In genomic region chr10:47164126-47164799, GRCh38 we compare ENCODE assay signal across 16 cellular contexts.
DNase-seq lines count a peak whose midpoint lies in the region; ATAC-seq and TF ChIP-seq lines count a peak whose summit lies in the region.
"Had no signal": no experiment of that assay in that cellular context is flagged by ENCODE, and none has a peak within 500 bp of the region (broad histone marks: within the 10 kb centered on the region; RNA-seq: fewer than 3 reads in every experiment).

No MANE protein-coding gene starts in this region.

- no peak for TF ChIP-seq POLR2A in HCT116 (IDR thresholded peaks at IDR 0.05; ENCODE audit: borderline replicate concordance, extremely low read depth, insufficient read depth, insufficient read length)

- H3K4me3 ChIP-seq in AG04450 (ENCODE audit: low read depth, low read length) = no peak overlapping the region
- no peak overlapping the region for H3K4me3 ChIP-seq in HCT116 (replicated peaks in 1 of 2; ENCODE audit: low read depth in 1 of 2, low read length in 2 of 2)
- H3K4me3 ChIP-seq in fibroblast of villous mesenchyme (ENCODE audit: low read depth, low read length) = no peak overlapping the region
- no peak overlapping the region for H3K4me3 ChIP-seq in upper lobe of right lung
- no peak overlapping the region for H3K4me3 ChIP-seq in WERI-Rb-1 (ENCODE audit: low read depth, low read length)
- H3K4me3 ChIP-seq: transverse colon had no signal

- no peak overlapping the region for H2AFZ ChIP-seq in HCT116 (ENCODE audit: low read depth, low read length, poor library complexity, severe bottlenecking)

- POLR2A ChIA-PET in AG04450 (lab: Yijun Ruan, JAX) = interaction anchor here (0.7 to 0.8 kb wide), 2 partner anchors 27 to 48 kb away, joined by 3 read pairs; no protein-coding TSS in a partner anchor
- POLR2A ChIA-PET in HCT116 (lab: Charles Lee) = no interaction called here

- no peaks in the 10 kb centered on the region; the same call in 1 of the 2 replicates for H3K9me3 ChIP-seq in AG04450 (ENCODE audit: control insufficient read depth, insufficient read depth, low read length)
- no peaks in the 10 kb centered on the region for H3K9me3 ChIP-seq in HCT116 (ENCODE audit: control insufficient read depth in 1 of 2, insufficient read depth in 1 of 2, low read depth in 1 of 2, low read length in 2 of 2)
- no peaks in the 10 kb centered on the region for H3K9me3 ChIP-seq in upper lobe of right lung
- peaks cover 2% of the 10 kb centered on the region for H3K9me3 ChIP-seq in WERI-Rb-1 (ENCODE audit: severe bottlenecking)
- H3K9me3 ChIP-seq: BE2C, transverse colon had no signal

- no peak for TF ChIP-seq CTCF in AG04450 (IDR thresholded peaks at IDR 0.05; ENCODE audit: low read depth, low read length)
- no peak for TF ChIP-seq CTCF in HCT116 (IDR thresholded peaks at IDR 0.05 in 2 of 3, conservative IDR thresholded peaks at IDR 0.05 in 1 of 3; ENCODE audit: borderline replicate concordance in 1 of 3, insufficient read depth in 1 of 3, low read depth in 2 of 3, low read length in 2 of 3)
- TF ChIP-seq CTCF in fibroblast of villous mesenchyme (IDR thresholded peaks at IDR 0.05; ENCODE audit: insufficient read depth, low read depth, low read length) = no peak
- TF ChIP-seq CTCF in upper lobe of right lung (IDR thresholded peaks at IDR 0.05) = no peak
- TF ChIP-seq CTCF in WERI-Rb-1 (IDR thresholded peaks at IDR 0.05; ENCODE audit: low read depth, low read length) = no peak

- TF ChIP-seq RAD21 in HCT116 (IDR thresholded peaks at IDR 0.05; ENCODE audit: low read depth) = no peak

- no peaks in the 10 kb centered on the region for H3K36me3 ChIP-seq in HCT116 (ENCODE audit: control insufficient read depth in 1 of 2, insufficient read depth in 2 of 2, low read length in 2 of 2)
- no peaks in the 10 kb centered on the region for H3K36me3 ChIP-seq in upper lobe of right lung
- no peaks in the 10 kb centered on the region for H3K36me3 ChIP-seq in WERI-Rb-1
- H3K36me3 ChIP-seq: BE2C, transverse colon had no signal

- H3K9me2 ChIP-seq in HCT116 (ENCODE audit: insufficient read depth) = no peaks in the 10 kb centered on the region; the same call in 1 of the 2 replicates

- H3K4me2 ChIP-seq in HCT116 (ENCODE audit: low read length) = peak overlapping the region; percentile 10; the same call in 1 of the 2 replicates

- H3K79me2 ChIP-seq in HCT116 (ENCODE audit: insufficient read depth, low read length) = no peaks in the 10 kb centered on the region

- no peak overlapping the region for H3K9ac ChIP-seq in HCT116 (ENCODE audit: low read length)

- CTCF ChIA-PET in AG04450 (lab: Charles Lee) (no interaction called here), HCT116 (lab: Charles Lee) (interaction anchor here (1.2 kb wide), 1 partner anchor 117 kb away, joined by 3 read pairs; no protein-coding TSS in a partner anchor)

- RAD21 ChIA-PET in HCT116 (lab: Charles Lee; ENCODE audit: low non-redundant PET in 1 of 2, low total read pairs in 2 of 2, uncharacterized antibody in 2 of 2, unreplicated experiment in 2 of 2) = no interaction called here

- H3K4me1 ChIP-seq in HCT116 (ENCODE audit: control insufficient read depth in 1 of 2, insufficient read depth in 2 of 2, low read length in 2 of 2) (peaks cover 0 to 15% of the 10 kb centered on the region in 2 experiments; a peak in 1 of 4 replicates), upper lobe of right lung (peaks cover 24% of the 10 kb centered on the region)
- H3K4me1 ChIP-seq: BE2C had no signal

- no peaks in the 10 kb centered on the region for H4K20me1 ChIP-seq in HCT116 (ENCODE audit: insufficient read depth)

- BruUV-seq in HCT116 (replicated peaks; lab: Mats Ljungman, UMichigan) = no TSS peak

- intact Hi-C loops in HCT116 (cut with micrococcal nuclease) (no loop called here), upper lobe of right lung (cut with DNase I) (no loop called here)

- DNase-seq in AG04450 (ENCODE audit: low read depth, low spot score) (peak; percentile 70), HCT116 (ENCODE audit: low read depth, low spot score) (no peak), T1000 (lab: John Stamatoyannopoulos, UW) (peak; percentile 60), fibroblast of villous mesenchyme (ENCODE audit: low read depth) (peak; percentile 37), upper lobe of right lung (no peak), WERI-Rb-1 (no peak), NCI-H2029 treated with DMSO at 0.1 percent for 48 hours (lab: John Stamatoyannopoulos, UW) (no peak)
- no peak for DNase-seq in effector CD4-positive, alpha-beta T cell
- DNase-seq: activated CD8-positive, alpha-beta T cell treated with anti-CD3 and anti-CD28 coated beads for 36 hours; BE2C; erythroblast; GF-D8; kidney; NCI-H1436; NK-92 treated with Interleukin-12 subunit alpha and Interleukin-12 subunit beta, amount 100 ng/mL, for 24 hours; transverse colon had no signal

- H3K27ac ChIP-seq in AG04450 (ENCODE audit: low read depth, low read length) (peak overlapping the region; percentile 74), HCT116 (ENCODE audit: low read depth, low read length) (no peak overlapping the region), upper lobe of right lung (no peak overlapping the region), WERI-Rb-1 (no peak overlapping the region)

- ATAC-seq in HCT116 (no peak), upper lobe of right lung (no peak)
- ATAC-seq: activated CD8-positive, alpha-beta T cell treated with anti-CD3 and anti-CD28 coated beads for 36 hours had no signal

- H3K27me3 ChIP-seq in AG04450 (ENCODE audit: control insufficient read depth, insufficient read depth, low read length) = no peaks in the 10 kb centered on the region
- no peaks in the 10 kb centered on the region for H3K27me3 ChIP-seq in HCT116 (ENCODE audit: insufficient read depth, low read length)
- H3K27me3 ChIP-seq in upper lobe of right lung = no peaks in the 10 kb centered on the region
- H3K27me3 ChIP-seq in WERI-Rb-1 (ENCODE audit: insufficient read depth, low read depth, severe bottlenecking) = no peaks in the 10 kb centered on the region
- H3K27me3 ChIP-seq: BE2C, transverse colon had no signal

TF ChIP-seq in HCT116, 20 proteins besides CTCF, POLR2A, EP300 and RAD21 (continues in another document):
- TF ChIP-seq ELF1 (IDR thresholded peaks at IDR 0.05; ENCODE audit: borderline replicate concordance, low read depth) (no peak), EGR1 (IDR thresholded peaks at IDR 0.05; ENCODE audit: low read depth) (no peak), FOSL1 (IDR thresholded peaks at IDR 0.05; ENCODE audit: low read depth) (no peak), SIN3A (IDR thresholded peaks at IDR 0.05; ENCODE audit: low read depth) (no peak), TCF7L2 (IDR thresholded peaks at IDR 0.05; ENCODE audit: borderline replicate concordance, extremely low read depth, insufficient read depth, insufficient read length) (no peak), SRF (IDR thresholded peaks at IDR 0.05; ENCODE audit: low read depth) (no peak), EZH2 (IDR thresholded peaks at IDR 0.05) (no peak), CBX3 (IDR thresholded peaks at IDR 0.05; ENCODE audit: low read depth) (no peak), POLR2AphosphoS5 (IDR thresholded peaks at IDR 0.05; ENCODE audit: low read depth, low read length) (no peak), JUND (IDR thresholded peaks at IDR 0.05) (no peak), CEBPB (IDR thresholded peaks at IDR 0.05; ENCODE audit: low read depth) (no peak), ZFX (IDR thresholded peaks at IDR 0.05) (no peak), YY1 (IDR thresholded peaks at IDR 0.05; ENCODE audit: extremely low read depth, insufficient replicate concordance, low read depth, low read length) (no peak)
- TF ChIP-seq, protein P1, sequence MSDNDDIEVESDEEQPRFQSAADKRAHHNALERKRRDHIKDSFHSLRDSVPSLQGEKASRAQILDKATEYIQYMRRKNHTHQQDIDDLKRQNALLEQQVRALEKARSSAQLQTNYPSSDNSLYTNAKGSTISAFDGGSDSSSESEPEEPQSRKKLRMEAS (IDR thresholded peaks at IDR 0.05) = no peak
- TF ChIP-seq, protein P2, sequence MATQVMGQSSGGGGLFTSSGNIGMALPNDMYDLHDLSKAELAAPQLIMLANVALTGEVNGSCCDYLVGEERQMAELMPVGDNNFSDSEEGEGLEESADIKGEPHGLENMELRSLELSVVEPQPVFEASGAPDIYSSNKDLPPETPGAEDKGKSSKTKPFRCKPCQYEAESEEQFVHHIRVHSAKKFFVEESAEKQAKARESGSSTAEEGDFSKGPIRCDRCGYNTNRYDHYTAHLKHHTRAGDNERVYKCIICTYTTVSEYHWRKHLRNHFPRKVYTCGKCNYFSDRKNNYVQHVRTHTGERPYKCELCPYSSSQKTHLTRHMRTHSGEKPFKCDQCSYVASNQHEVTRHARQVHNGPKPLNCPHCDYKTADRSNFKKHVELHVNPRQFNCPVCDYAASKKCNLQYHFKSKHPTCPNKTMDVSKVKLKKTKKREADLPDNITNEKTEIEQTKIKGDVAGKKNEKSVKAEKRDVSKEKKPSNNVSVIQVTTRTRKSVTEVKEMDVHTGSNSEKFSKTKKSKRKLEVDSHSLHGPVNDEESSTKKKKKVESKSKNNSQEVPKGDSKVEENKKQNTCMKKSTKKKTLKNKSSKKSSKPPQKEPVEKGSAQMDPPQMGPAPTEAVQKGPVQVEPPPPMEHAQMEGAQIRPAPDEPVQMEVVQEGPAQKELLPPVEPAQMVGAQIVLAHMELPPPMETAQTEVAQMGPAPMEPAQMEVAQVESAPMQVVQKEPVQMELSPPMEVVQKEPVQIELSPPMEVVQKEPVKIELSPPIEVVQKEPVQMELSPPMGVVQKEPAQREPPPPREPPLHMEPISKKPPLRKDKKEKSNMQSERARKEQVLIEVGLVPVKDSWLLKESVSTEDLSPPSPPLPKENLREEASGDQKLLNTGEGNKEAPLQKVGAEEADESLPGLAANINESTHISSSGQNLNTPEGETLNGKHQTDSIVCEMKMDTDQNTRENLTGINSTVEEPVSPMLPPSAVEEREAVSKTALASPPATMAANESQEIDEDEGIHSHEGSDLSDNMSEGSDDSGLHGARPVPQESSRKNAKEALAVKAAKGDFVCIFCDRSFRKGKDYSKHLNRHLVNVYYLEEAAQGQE (IDR thresholded peaks at IDR 0.05; ENCODE audit: low read depth) = no peak

Comparison
In these comparisons a context has a peak if more than half of its experiments do, and no peak if none do; other contexts are left out.
1. DNase-seq: peak in AG04450 (single experiment), T1000 (single experiment) and fibroblast of villous mesenchyme (single experiment); none in HCT116 (single experiment), upper lobe of right lung (single experiment), WERI-Rb-1 (single experiment), NCI-H2029 treated with DMSO at 0.1 percent for 48 hours (single experiment) and effector CD4-positive, alpha-beta T cell (single experiment).